Comparison of ENCODE assay signal across 12 cellular contexts in genomic region chr20:5835870-5836269, GRCh38.
DNase-seq lines count a peak whose midpoint lies in the region; ATAC-seq and TF ChIP-seq lines count a peak whose summit lies in the region.
"Had no signal": no experiment of that assay in that cellular context is flagged by ENCODE, and none has a peak within 500 bp of the region (broad histone marks: within the 10 kb centered on the region; RNA-seq: fewer than 3 reads in every experiment).

No MANE protein-coding gene starts in this region.

- peaks cover 0 to 5% of the 10 kb centered on the region in 2 donors for H3K9me3 Mint-ChIP-seq in activated T-cell treated with anti-CD3 and anti-CD28 coated beads, Interleukin-2, amount 50 U/mL, for 72 hours
- no peaks in the 10 kb centered on the region for H3K9me3 Mint-ChIP-seq in activated naive CD8-positive, alpha-beta T cell (ENCODE audit: low read depth)
- no peaks in the 10 kb centered on the region for H3K9me3 Mint-ChIP-seq in stimulated activated naive CD8-positive, alpha-beta T cell treated with anti-CD3 and anti-CD28 coated beads, Interleukin-15, Interleukin-2, amounts not matched to agents 100 ng/mL and 50 ng/mL, for 24 hours

- in situ Hi-C loops in GM13976 (cut with MboI; ENCODE audit: low sequenced_read_pairs, unreplicated experiment), result no loop called here

- H3K4me3 Mint-ChIP-seq in activated T-cell treated with anti-CD3 and anti-CD28 coated beads, Interleukin-2, amount 50 U/mL, for 72 hours, result peak overlapping the region in 1 of 2 donors; percentile 48
- peak overlapping the region; percentile 65 for H3K4me3 Mint-ChIP-seq in activated naive CD8-positive, alpha-beta T cell
- peak overlapping the region; percentile 27 for H3K4me3 Mint-ChIP-seq in stimulated activated naive CD8-positive, alpha-beta T cell treated with anti-CD3 and anti-CD28 coated beads, Interleukin-15, Interleukin-2, amounts not matched to agents 100 ng/mL and 50 ng/mL, for 24 hours
- H3K4me3 Mint-ChIP-seq: B cell had no signal

- TF ChIP-seq CTCF in foreskin keratinocyte (conservative IDR thresholded peaks at IDR 0.05) (no peak), GM13976 (IDR thresholded peaks at IDR 0.05; ENCODE audit: borderline replicate concordance, control extremely low read depth, extremely low read depth, insufficient read depth, missing control alignments) (no peak)

- no peaks in the 10 kb centered on the region for H3K27me3 Mint-ChIP-seq in activated T-cell treated with anti-CD3 and anti-CD28 coated beads, Interleukin-2, amount 50 U/mL, for 72 hours (ENCODE audit: low read depth)
- no peaks in the 10 kb centered on the region for H3K27me3 Mint-ChIP-seq in activated naive CD8-positive, alpha-beta T cell
- H3K27me3 Mint-ChIP-seq in stimulated activated naive CD8-positive, alpha-beta T cell treated with anti-CD3 and anti-CD28 coated beads, Interleukin-15, Interleukin-2, amounts not matched to agents 100 ng/mL and 50 ng/mL, for 24 hours, result no peaks in the 10 kb centered on the region
- H3K27me3 Mint-ChIP-seq: B cell had no signal

- H3K36me3 Mint-ChIP-seq in activated T-cell treated with anti-CD3 and anti-CD28 coated beads, Interleukin-2, amount 50 U/mL, for 72 hours (ENCODE audit: insufficient read depth in 2 of 2), result peaks cover 2 to 5% of the 10 kb centered on the region in 2 donors
- H3K36me3 Mint-ChIP-seq in activated naive CD8-positive, alpha-beta T cell, result peaks cover 4% of the 10 kb centered on the region
- H3K36me3 Mint-ChIP-seq in stimulated activated naive CD8-positive, alpha-beta T cell treated with anti-CD3 and anti-CD28 coated beads, Interleukin-15, Interleukin-2, amounts not matched to agents 100 ng/mL and 50 ng/mL, for 24 hours (ENCODE audit: low read depth), result peaks cover 4% of the 10 kb centered on the region

- H3K27ac ChIP-seq in foreskin keratinocyte, result no peak overlapping the region
- H3K27ac ChIP-seq: PC-9 had no signal

- H3K4me1 Mint-ChIP-seq in activated T-cell treated with anti-CD3 and anti-CD28 coated beads, Interleukin-2, amount 50 U/mL, for 72 hours (ENCODE audit: low read depth), result peaks cover 22% of the 10 kb centered on the region
- H3K4me1 Mint-ChIP-seq in activated naive CD8-positive, alpha-beta T cell (ENCODE audit: low read depth), result peaks cover 34% of the 10 kb centered on the region
- peaks cover 23% of the 10 kb centered on the region for H3K4me1 Mint-ChIP-seq in stimulated activated naive CD8-positive, alpha-beta T cell treated with anti-CD3 and anti-CD28 coated beads, Interleukin-15, Interleukin-2, amounts not matched to agents 100 ng/mL and 50 ng/mL, for 24 hours (ENCODE audit: low read depth)

- peaks cover 8% of the 10 kb centered on the region for H3K4me1 ChIP-seq in foreskin keratinocyte

- no peaks in the 10 kb centered on the region for H3K27me3 ChIP-seq in foreskin keratinocyte
- H3K27me3 ChIP-seq: esophagus squamous epithelium, ovary had no signal

- ATAC-seq in activated T-cell treated with anti-CD3 and anti-CD28 coated beads, Interleukin-2, amount 50 U/mL, for 72 hours (replicated peaks in 1 of 2), result peak; percentile 58 to 81
- ATAC-seq in foreskin keratinocyte (peak; percentile 10), HG03039 (IDR thresholded peaks at IDR 0.05; ENCODE audit: unreplicated experiment) (no peak)

- no peak for DNase-seq in activated T-cell treated with anti-CD3 and anti-CD28 coated beads, Interleukin-2, amount 50 U/mL, for 72 hours
- DNase-seq in activated T-cell treated with anti-CD3 and anti-CD28 coated beads, Interleukin-2, amount 50 U/mL, for 48 hours, result no peak
- DNase-seq in foreskin keratinocyte (no peak), NCI-H1092 treated with DMSO at 0.1 percent for 48 hours (lab: John Stamatoyannopoulos, UW) (no peak), GM13976 (ENCODE audit: low spot score) (no peak)
- DNase-seq: esophagus squamous epithelium had no signal

- H3K27ac Mint-ChIP-seq in activated T-cell treated with anti-CD3 and anti-CD28 coated beads, Interleukin-2, amount 50 U/mL, for 72 hours, result peak overlapping the region; percentile 81
- H3K27ac Mint-ChIP-seq in activated naive CD8-positive, alpha-beta T cell, result peak overlapping the region; percentile 86
- H3K27ac Mint-ChIP-seq in stimulated activated naive CD8-positive, alpha-beta T cell treated with anti-CD3 and anti-CD28 coated beads, Interleukin-15, Interleukin-2, amounts not matched to agents 100 ng/mL and 50 ng/mL, for 24 hours, result peak overlapping the region; percentile 74
- H3K27ac Mint-ChIP-seq: B cell had no signal
